ENCODE assay signal across 1 cellular context in the genomic region with DNA sequence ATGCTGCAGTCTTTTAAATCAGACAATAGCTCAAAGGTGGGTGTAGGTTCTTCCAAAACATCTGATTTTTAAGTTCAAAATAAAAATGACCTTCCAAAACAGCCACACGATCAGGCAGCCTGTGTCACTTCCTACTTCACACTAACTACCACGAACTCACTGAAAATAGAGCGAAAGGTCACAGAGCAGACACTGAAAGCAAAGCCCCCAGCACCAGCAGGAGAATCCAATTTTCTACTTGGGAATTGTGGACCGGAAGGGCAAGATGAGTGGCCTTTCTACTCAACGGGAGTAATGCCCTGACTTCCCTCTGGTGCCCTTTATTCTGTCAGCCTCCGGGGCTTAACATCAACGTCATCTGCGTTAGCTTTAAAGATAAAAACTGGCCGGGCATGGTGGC.
TF ChIP-seq lines count a peak whose summit lies in the region.

No MANE protein-coding gene starts in this region.

TF ChIP-seq in liver, 16 proteins besides CTCF, POLR2A, EP300 and RAD21 (continued from another document):
- TF ChIP-seq, protein P1, sequence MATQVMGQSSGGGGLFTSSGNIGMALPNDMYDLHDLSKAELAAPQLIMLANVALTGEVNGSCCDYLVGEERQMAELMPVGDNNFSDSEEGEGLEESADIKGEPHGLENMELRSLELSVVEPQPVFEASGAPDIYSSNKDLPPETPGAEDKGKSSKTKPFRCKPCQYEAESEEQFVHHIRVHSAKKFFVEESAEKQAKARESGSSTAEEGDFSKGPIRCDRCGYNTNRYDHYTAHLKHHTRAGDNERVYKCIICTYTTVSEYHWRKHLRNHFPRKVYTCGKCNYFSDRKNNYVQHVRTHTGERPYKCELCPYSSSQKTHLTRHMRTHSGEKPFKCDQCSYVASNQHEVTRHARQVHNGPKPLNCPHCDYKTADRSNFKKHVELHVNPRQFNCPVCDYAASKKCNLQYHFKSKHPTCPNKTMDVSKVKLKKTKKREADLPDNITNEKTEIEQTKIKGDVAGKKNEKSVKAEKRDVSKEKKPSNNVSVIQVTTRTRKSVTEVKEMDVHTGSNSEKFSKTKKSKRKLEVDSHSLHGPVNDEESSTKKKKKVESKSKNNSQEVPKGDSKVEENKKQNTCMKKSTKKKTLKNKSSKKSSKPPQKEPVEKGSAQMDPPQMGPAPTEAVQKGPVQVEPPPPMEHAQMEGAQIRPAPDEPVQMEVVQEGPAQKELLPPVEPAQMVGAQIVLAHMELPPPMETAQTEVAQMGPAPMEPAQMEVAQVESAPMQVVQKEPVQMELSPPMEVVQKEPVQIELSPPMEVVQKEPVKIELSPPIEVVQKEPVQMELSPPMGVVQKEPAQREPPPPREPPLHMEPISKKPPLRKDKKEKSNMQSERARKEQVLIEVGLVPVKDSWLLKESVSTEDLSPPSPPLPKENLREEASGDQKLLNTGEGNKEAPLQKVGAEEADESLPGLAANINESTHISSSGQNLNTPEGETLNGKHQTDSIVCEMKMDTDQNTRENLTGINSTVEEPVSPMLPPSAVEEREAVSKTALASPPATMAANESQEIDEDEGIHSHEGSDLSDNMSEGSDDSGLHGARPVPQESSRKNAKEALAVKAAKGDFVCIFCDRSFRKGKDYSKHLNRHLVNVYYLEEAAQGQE (IDR thresholded peaks at IDR 0.05), result no peak
